1 cellular context compared by ENCODE assay signal in genomic region chr1:77779529-77780281, GRCh38.
TF ChIP-seq lines count a peak whose summit lies in the region.

A gene with protein sequence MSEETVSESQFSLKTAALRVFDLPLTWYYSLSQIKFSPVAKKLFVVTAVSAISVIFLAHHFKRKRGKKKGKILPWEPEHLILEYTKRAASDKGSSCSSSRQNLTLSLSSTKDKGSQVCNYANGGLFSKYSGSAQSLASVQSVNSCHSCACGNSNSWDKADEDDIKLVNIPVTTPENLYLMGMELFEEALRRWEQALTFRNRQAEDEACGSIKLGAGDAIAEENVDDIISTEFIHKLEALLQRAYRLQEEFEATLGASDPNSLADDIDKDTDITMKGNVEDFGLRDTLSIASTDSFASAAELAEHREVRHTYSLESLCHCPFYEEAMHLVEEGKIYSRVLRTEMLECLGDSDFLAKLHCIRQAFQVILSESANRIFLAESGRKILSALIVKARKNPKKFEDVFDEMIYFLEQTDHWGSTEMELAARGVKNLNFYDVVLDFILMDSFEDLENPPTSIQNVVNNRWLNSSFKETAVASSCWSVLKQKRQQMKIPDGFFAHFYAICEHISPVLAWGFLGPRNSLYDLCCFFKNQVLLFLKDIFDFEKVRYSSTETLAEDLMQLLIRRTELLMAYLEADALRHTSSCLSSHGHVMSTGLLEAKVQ (plus strand): TSS chr1:77779649. CDS start chr1:77783253, 3,604 bp downstream.

TF ChIP-seq in K562, 482 proteins besides CTCF, POLR2A, EP300 and RAD21 (continued from another document and continues in another):
- TF ChIP-seq, protein P1, sequence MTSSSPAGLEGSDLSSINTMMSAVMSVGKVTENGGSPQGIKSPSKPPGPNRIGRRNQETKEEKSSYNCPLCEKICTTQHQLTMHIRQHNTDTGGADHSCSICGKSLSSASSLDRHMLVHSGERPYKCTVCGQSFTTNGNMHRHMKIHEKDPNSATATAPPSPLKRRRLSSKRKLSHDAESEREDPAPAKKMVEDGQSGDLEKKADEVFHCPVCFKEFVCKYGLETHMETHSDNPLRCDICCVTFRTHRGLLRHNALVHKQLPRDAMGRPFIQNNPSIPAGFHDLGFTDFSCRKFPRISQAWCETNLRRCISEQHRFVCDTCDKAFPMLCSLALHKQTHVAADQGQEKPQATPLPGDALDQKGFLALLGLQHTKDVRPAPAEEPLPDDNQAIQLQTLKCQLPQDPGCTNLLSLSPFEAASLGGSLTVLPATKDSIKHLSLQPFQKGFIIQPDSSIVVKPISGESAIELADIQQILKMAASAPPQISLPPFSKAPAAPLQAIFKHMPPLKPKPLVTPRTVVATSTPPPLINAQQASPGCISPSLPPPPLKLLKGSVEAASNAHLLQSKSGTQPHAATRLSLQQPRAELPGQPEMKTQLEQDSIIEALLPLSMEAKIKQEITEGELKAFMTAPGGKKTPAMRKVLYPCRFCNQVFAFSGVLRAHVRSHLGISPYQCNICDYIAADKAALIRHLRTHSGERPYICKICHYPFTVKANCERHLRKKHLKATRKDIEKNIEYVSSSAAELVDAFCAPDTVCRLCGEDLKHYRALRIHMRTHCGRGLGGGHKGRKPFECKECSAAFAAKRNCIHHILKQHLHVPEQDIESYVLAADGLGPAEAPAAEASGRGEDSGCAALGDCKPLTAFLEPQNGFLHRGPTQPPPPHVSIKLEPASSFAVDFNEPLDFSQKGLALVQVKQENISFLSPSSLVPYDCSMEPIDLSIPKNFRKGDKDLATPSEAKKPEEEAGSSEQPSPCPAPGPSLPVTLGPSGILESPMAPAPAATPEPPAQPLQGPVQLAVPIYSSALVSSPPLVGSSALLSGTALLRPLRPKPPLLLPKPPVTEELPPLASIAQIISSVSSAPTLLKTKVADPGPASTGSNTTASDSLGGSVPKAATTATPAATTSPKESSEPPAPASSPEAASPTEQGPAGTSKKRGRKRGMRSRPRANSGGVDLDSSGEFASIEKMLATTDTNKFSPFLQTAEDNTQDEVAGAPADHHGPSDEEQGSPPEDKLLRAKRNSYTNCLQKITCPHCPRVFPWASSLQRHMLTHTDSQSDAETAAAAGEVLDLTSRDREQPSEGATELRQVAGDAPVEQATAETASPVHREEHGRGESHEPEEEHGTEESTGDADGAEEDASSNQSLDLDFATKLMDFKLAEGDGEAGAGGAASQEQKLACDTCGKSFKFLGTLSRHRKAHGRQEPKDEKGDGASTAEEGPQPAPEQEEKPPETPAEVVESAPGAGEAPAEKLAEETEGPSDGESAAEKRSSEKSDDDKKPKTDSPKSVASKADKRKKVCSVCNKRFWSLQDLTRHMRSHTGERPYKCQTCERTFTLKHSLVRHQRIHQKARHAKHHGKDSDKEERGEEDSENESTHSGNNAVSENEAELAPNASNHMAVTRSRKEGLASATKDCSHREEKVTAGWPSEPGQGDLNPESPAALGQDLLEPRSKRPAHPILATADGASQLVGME (CRISPR knock-in tag; IDR thresholded peaks at IDR 0.05): 0 out of 2 replicates have a peak, but pooled peaks have one; percentile 36
- TF ChIP-seq MTF1 (CRISPR knock-in tag; IDR thresholded peaks at IDR 0.05; ENCODE audit: borderline replicate concordance) (no peak), CBX3 (IDR thresholded peaks at IDR 0.05; ENCODE audit: borderline replicate concordance in 1 of 2, low read length in 2 of 2) (peak in 1 of 2 experiments; percentile 79; a peak in 1 of 3 replicates), SPI1 (IDR thresholded peaks at IDR 0.05; ENCODE audit: borderline replicate concordance, low read depth, low read length) (no peak), PRDM10 (IDR thresholded peaks at IDR 0.05; ENCODE audit: partially characterized antibody) (peak; percentile 37), NCOR1 (IDR thresholded peaks at IDR 0.05) (no peak), RBM22 (IDR thresholded peaks at IDR 0.05; ENCODE audit: low read depth, low read length, poor library complexity, severe bottlenecking) (no peak), RBFOX2 (IDR thresholded peaks at IDR 0.05; ENCODE audit: low read depth, low read length) (peak; percentile 63), ELF1 (tag; IDR thresholded peaks at IDR 0.05) (peak; percentile 70), HBP1 (CRISPR knock-in tag; IDR thresholded peaks at IDR 0.05) (no peak), ETV6 (IDR thresholded peaks at IDR 0.05; ENCODE audit: borderline replicate concordance in 1 of 2, low read depth in 2 of 2, low read length in 1 of 2) (no peak), ETV6 (CRISPR knock-in tag; IDR thresholded peaks at IDR 0.05; ENCODE audit: borderline replicate concordance) (no peak), ZFX (CRISPR knock-in tag; IDR thresholded peaks at IDR 0.05) (peak; percentile 92), FOXM1 (IDR thresholded peaks at IDR 0.05; ENCODE audit: low read depth) (no peak), FOXM1 (CRISPR knock-in tag; IDR thresholded peaks at IDR 0.05; ENCODE audit: low read depth) (no peak), ESRRB (CRISPR knock-in tag; IDR thresholded peaks at IDR 0.05; ENCODE audit: borderline replicate concordance) (no peak), MGA (IDR thresholded peaks at IDR 0.05) (peak; percentile 28; the same call in 1 of the 2 replicates), ZNF717 (CRISPR knock-in tag; IDR thresholded peaks at IDR 0.05) (no peak), NFRKB (IDR thresholded peaks at IDR 0.05; ENCODE audit: low read depth) (peak; percentile 85), FIP1L1 (IDR thresholded peaks at IDR 0.05; ENCODE audit: low read depth, low read length, poor library complexity, severe bottlenecking) (no peak), ESRRA (IDR thresholded peaks at IDR 0.05; ENCODE audit: borderline replicate concordance, low read depth) (peak; percentile 24; the same call in 1 of the 2 replicates), ZBTB49 (CRISPR knock-in tag; IDR thresholded peaks at IDR 0.05; ENCODE audit: borderline replicate concordance) (no peak), ZNF212 (CRISPR knock-in tag; IDR thresholded peaks at IDR 0.05) (no peak), CREB1 (IDR thresholded peaks at IDR 0.05) (peak; percentile 81; the same call in 1 of the 2 replicates), CREB1 (CRISPR knock-in tag; IDR thresholded peaks at IDR 0.05) (peak; percentile 73), NBN (IDR thresholded peaks at IDR 0.05; ENCODE audit: low read depth) (no peak)
